In genomic region chr7:50795253-50795652, GRCh38 we compare ENCODE assay signal across 16 cellular contexts.
"Had no signal": no experiment of that assay in that cellular context is flagged by ENCODE, and none has a peak within 500 bp of the region (broad histone marks: within the 10 kb centered on the region; RNA-seq: fewer than 3 reads in every experiment).

No MANE protein-coding gene starts in this region.

- H3K4me3 Mint-ChIP-seq: activated naive CD8-positive, alpha-beta T cell treated with anti-CD3 and anti-CD28 coated beads for 36 hours; stimulated activated effector memory CD8-positive, alpha-beta T cell treated with anti-CD3 and anti-CD28 coated beads, Interleukin-12 subunit alpha, Interleukin-12 subunit beta, amount 100 ng/mL, for 72 hours had no signal

- H3K4me3 ChIP-seq: coronary artery, pancreas, sigmoid colon had no signal

- H3K4me1 ChIP-seq: foreskin keratinocyte had no signal

- ATAC-seq: activated T-cell treated with anti-CD3 and anti-CD28 coated beads, Interleukin-2, amount 50 U/mL, for 72 hours; foreskin keratinocyte; WTC11 had no signal

- H3K27ac Mint-ChIP-seq: activated naive CD8-positive, alpha-beta T cell treated with anti-CD3 and anti-CD28 coated beads for 36 hours; activated T-cell treated with anti-CD3 and anti-CD28 coated beads, Interleukin-2, amount 50 U/mL, for 72 hours; stimulated activated effector memory CD8-positive, alpha-beta T cell treated with anti-CD3 and anti-CD28 coated beads, Interleukin-12 subunit alpha, Interleukin-12 subunit beta, amount 100 ng/mL, for 72 hours; WTC11 had no signal

- H3K36me3 Mint-ChIP-seq: activated naive CD8-positive, alpha-beta T cell treated with anti-CD3 and anti-CD28 coated beads for 36 hours; stimulated activated effector memory CD8-positive, alpha-beta T cell treated with anti-CD3 and anti-CD28 coated beads, Interleukin-12 subunit alpha, Interleukin-12 subunit beta, amount 100 ng/mL, for 72 hours had no signal

- H3K9me3 ChIP-seq: pancreas, sigmoid colon had no signal

- DNase-seq: activated CD4-positive, alpha-beta T cell treated with anti-CD3 and anti-CD28 coated beads for 48 hours; activated CD8-positive, alpha-beta memory T cell treated with anti-CD3 and anti-CD28 coated beads, Interleukin-2, amount 50 U/mL, for 48 hours; activated naive CD8-positive, alpha-beta T cell treated with anti-CD3 and anti-CD28 coated beads for 36 hours; activated T-cell treated with anti-CD3 and anti-CD28 coated beads, Interleukin-2, amount 50 U/mL, for 72 hours; brain microvascular endothelial cell; foreskin keratinocyte; kidney glomerular epithelial cell; sigmoid colon; stimulated activated CD4-positive, alpha-beta T cell treated with anti-CD3 and anti-CD28 coated beads, Interleukin-12 subunit alpha, Interleukin-12 subunit beta, amount 100 ng/mL, for 4 hours; stimulated activated CD4-positive, alpha-beta T cell treated with anti-CD3 and anti-CD28 coated beads, Interleukin-2, amount 100 ng/mL, for 24 hours; T-helper 2 cell had no signal

- H3K27ac ChIP-seq: brain microvascular endothelial cell, coronary artery, foreskin keratinocyte, sigmoid colon had no signal

- H3K4me1 Mint-ChIP-seq: central memory CD8-positive, alpha-beta T cell; stimulated activated effector memory CD8-positive, alpha-beta T cell treated with anti-CD3 and anti-CD28 coated beads, Interleukin-12 subunit alpha, Interleukin-12 subunit beta, amount 100 ng/mL, for 72 hours had no signal

- H3K36me3 ChIP-seq: brain microvascular endothelial cell, pancreas, sigmoid colon had no signal

- H3K27me3 ChIP-seq: brain microvascular endothelial cell, pancreas, sigmoid colon had no signal
